25 cellular contexts compared by ENCODE assay signal in the genomic region with DNA sequence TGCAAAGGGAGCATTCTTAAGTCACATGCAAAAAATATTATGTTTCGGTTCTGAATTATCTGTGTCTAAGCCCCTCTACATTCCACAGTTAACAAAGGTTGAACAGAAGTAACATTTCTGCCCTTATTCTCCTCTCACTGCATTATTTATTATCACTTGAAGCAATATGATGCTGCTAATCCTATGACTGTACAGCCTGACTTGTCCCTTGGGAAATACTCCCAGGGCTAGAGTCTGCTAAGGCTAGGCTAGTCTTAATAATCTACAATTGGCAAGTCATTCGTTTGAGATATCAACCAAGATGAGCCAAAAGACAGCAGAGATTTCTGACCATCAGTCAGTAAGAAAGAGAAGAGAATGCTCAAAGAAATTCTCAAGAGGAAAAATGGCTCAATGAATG.
DNase-seq lines count a peak whose midpoint lies in the region; ATAC-seq and TF ChIP-seq lines count a peak whose summit lies in the region.
"Had no signal": no experiment of that assay in that cellular context is flagged by ENCODE, and none has a peak within 500 bp of the region (broad histone marks: within the 10 kb centered on the region; RNA-seq: fewer than 3 reads in every experiment).

No MANE protein-coding gene starts in this region.

- peak; percentile 38 for DNase-seq in AG20443 (ENCODE audit: low spot score)
- DNase-seq in NCI-H524 (lab: John Stamatoyannopoulos, UW), result peak; percentile 42 to 89
- DNase-seq in fibroblast of gingiva (ENCODE audit: low read depth), result peak; percentile 63
- peak; percentile 58 for DNase-seq in skeletal muscle cell (ENCODE audit: low read depth)
- DNase-seq in effector CD8-positive, alpha-beta T cell (lab: John Stamatoyannopoulos, UW), result no peak
- no peak for DNase-seq in endothelial cell (ENCODE audit: low spot score)
- DNase-seq: activated CD8-positive, alpha-beta memory T cell treated with anti-CD3 and anti-CD28 coated beads, Interleukin-2, amount 50 U/mL, for 4 hours; Calu3; colonic mucosa; endodermal cell; foreskin keratinocyte; MG63; NCI-H1436; NCI-H748 treated with DMSO at 0.1 percent for 48 hours; uterus had no signal

- ATAC-seq in esophagus mucosa, result no peak
- ATAC-seq: foreskin keratinocyte; HCT116; stimulated activated memory B cell treated with anti-CD40 and anti-IgM and Interleukin-4, amounts not matched to agents 10 μg/mL and 1 μg/mL and 100 μg/mL, for 72 hours; WTC11 had no signal

- H3K4me3 Mint-ChIP-seq in endothelial cell (ENCODE audit: unreplicated experiment), result no peak overlapping the region
- H3K4me3 Mint-ChIP-seq: brain; endodermal cell; IgD-negative memory B cell; stimulated activated memory B cell treated with anti-CD40 and anti-IgM and Interleukin-4, amounts not matched to agents 10 μg/mL and 1 μg/mL and 100 μg/mL, for 72 hours; WTC11 had no signal

- no peaks in the 10 kb centered on the region for H3K4me1 Mint-ChIP-seq in endothelial cell (ENCODE audit: unreplicated experiment)
- H3K4me1 Mint-ChIP-seq: endodermal cell; IgD-negative memory B cell; stimulated activated memory B cell treated with anti-CD40 and anti-IgM and Interleukin-4, amounts not matched to agents 10 μg/mL and 1 μg/mL and 100 μg/mL, for 72 hours; WTC11 had no signal

- H3K36me3 Mint-ChIP-seq in endothelial cell (ENCODE audit: low read depth, unreplicated experiment), result no peaks in the 10 kb centered on the region
- H3K36me3 Mint-ChIP-seq: brain; IgD-negative memory B cell; stimulated activated memory B cell treated with anti-CD40 and anti-IgM and Interleukin-4, amounts not matched to agents 10 μg/mL and 1 μg/mL and 100 μg/mL, for 72 hours; WTC11 had no signal

- no peak overlapping the region for H3K4me3 ChIP-seq in skeletal muscle cell (ENCODE audit: low read depth, low read length)
- H3K4me3 ChIP-seq: BLaER1, colonic mucosa, lung, MG63, prostate gland, skin epidermis, uterus had no signal

- no peaks in the 10 kb centered on the region for H3K9me3 Mint-ChIP-seq in endothelial cell (ENCODE audit: unreplicated experiment)
- H3K9me3 Mint-ChIP-seq: stimulated activated memory B cell treated with anti-CD40 and anti-IgM and Interleukin-4, amounts not matched to agents 10 μg/mL and 1 μg/mL and 100 μg/mL, for 72 hours; WTC11 had no signal

- H3K27ac Mint-ChIP-seq in endothelial cell (ENCODE audit: unreplicated experiment), result no peak overlapping the region
- H3K27ac Mint-ChIP-seq: brain; endodermal cell; IgD-negative memory B cell; stimulated activated memory B cell treated with anti-CD40 and anti-IgM and Interleukin-4, amounts not matched to agents 10 μg/mL and 1 μg/mL and 100 μg/mL, for 72 hours; WTC11 had no signal

- no peak for TF ChIP-seq CTCF in endothelial cell (IDR thresholded peaks at IDR 0.05; ENCODE audit: unreplicated experiment)

- no peaks in the 10 kb centered on the region for H3K27me3 Mint-ChIP-seq in endothelial cell (ENCODE audit: unreplicated experiment)
- H3K27me3 Mint-ChIP-seq: brain; IgD-negative memory B cell; stimulated activated memory B cell treated with anti-CD40 and anti-IgM and Interleukin-4, amounts not matched to agents 10 μg/mL and 1 μg/mL and 100 μg/mL, for 72 hours had no signal

Comparison
In these comparisons a context has a peak if more than half of its experiments do, and no peak if none do; other contexts are left out.
1. DNase-seq: peak in AG20443 (single experiment), NCI-H524 (2 of 2), fibroblast of gingiva (single experiment) and skeletal muscle cell (single experiment); none in effector CD8-positive, alpha-beta T cell (single experiment) and endothelial cell (single experiment).